In genomic region chr9:129497837-129498450, GRCh38 we compare ENCODE assay signal across 9 cellular contexts.
DNase-seq lines count a peak whose midpoint lies in the region; ATAC-seq and TF ChIP-seq lines count a peak whose summit lies in the region.
"Had no signal": no experiment of that assay in that cellular context is flagged by ENCODE, and none has a peak within 500 bp of the region (broad histone marks: within the 10 kb centered on the region; RNA-seq: fewer than 3 reads in every experiment).

No MANE protein-coding gene starts in this region.

- no peaks in the 10 kb centered on the region for H3K9me3 Mint-ChIP-seq in T-helper 2 cell treated with Interferon-gamma antibody and Interleukin-4, amounts not matched to agents 5 μg/mL and 100 μg/mL, for 36 hours
- H3K9me3 Mint-ChIP-seq: activated naive CD8-positive, alpha-beta T cell treated with anti-CD3 and anti-CD28 coated beads, Interleukin-2, amount 10 ng/mL, durations not matched to agents 7 days and 5 days had no signal

- no peak overlapping the region for H3K4me3 Mint-ChIP-seq in T-helper 2 cell treated with Interferon-gamma antibody and Interleukin-4, amounts not matched to agents 5 μg/mL and 100 μg/mL, for 36 hours
- H3K4me3 Mint-ChIP-seq: activated naive CD8-positive, alpha-beta T cell treated with anti-CD3 and anti-CD28 coated beads, Interleukin-2, amount 10 ng/mL, durations not matched to agents 7 days and 5 days had no signal

- no peak for TF ChIP-seq CTCF in breast epithelium (IDR thresholded peaks at IDR 0.05)
- TF ChIP-seq CTCF in lower lobe of right lung (IDR thresholded peaks at IDR 0.05), result no peak

- intact Hi-C loops in breast epithelium (cut with DNase I; ENCODE audit: low total_unique reads), result loop anchor here (5.0 kb wide), 1 partner anchor 104 kb away; no protein-coding TSS in a partner anchor
- intact Hi-C loops in lower lobe of right lung (cut with DNase I), result no loop called here

- H3K36me3 Mint-ChIP-seq in T-helper 2 cell treated with Interferon-gamma antibody and Interleukin-4, amounts not matched to agents 5 μg/mL and 100 μg/mL, for 36 hours (ENCODE audit: low read depth), result peaks cover 7% of the 10 kb centered on the region

- H3K36me3 ChIP-seq in breast epithelium (no peaks in the 10 kb centered on the region), lower lobe of right lung (peaks cover 20% of the 10 kb centered on the region)

- H3K27ac Mint-ChIP-seq in T-helper 2 cell treated with Interferon-gamma antibody and Interleukin-4, amounts not matched to agents 5 μg/mL and 100 μg/mL, for 36 hours, result peak overlapping the region; percentile 46

- H3K4me1 ChIP-seq in breast epithelium (peaks cover 18 to 22% of the 10 kb centered on the region in 2 donors), lower lobe of right lung (peaks cover 59% of the 10 kb centered on the region)

- no peak for DNase-seq in T-helper 2 cell treated with Interferon-gamma antibody and Interleukin-4, amounts not matched to agents 5 μg/mL and 100 μg/mL, for 36 hours (ENCODE audit: low spot score)
- DNase-seq in T-helper 2 cell (no peak), breast epithelium (ENCODE audit: low spot score in 2 of 2) (no peak), lower lobe of right lung (no peak), AG20443 (ENCODE audit: low spot score) (no peak), NCI-H82 treated with DMSO at 0.1 percent for 48 hours (lab: John Stamatoyannopoulos, UW; ENCODE audit: unreplicated experiment) (no peak)
- DNase-seq: activated naive CD8-positive, alpha-beta T cell treated with anti-CD3 and anti-CD28 coated beads, Interleukin-2, amount 10 ng/mL, durations not matched to agents 7 days and 5 days had no signal

- H3K27me3 ChIP-seq in breast epithelium, result no peaks in the 10 kb centered on the region
- H3K27me3 ChIP-seq in lower lobe of right lung (ENCODE audit: low read depth), result no peaks in the 10 kb centered on the region

- ATAC-seq in lower lobe of right lung (no peak), GM18519 (IDR thresholded peaks at IDR 0.05; ENCODE audit: low FRiP score, unreplicated experiment) (no peak)

- peaks cover 18% of the 10 kb centered on the region for H3K4me1 Mint-ChIP-seq in T-helper 2 cell treated with Interferon-gamma antibody and Interleukin-4, amounts not matched to agents 5 μg/mL and 100 μg/mL, for 36 hours (ENCODE audit: low read depth)

- H3K9me3 ChIP-seq in breast epithelium (no peaks in the 10 kb centered on the region), lower lobe of right lung (no peaks in the 10 kb centered on the region)

- TF ChIP-seq POLR2A in breast epithelium (IDR thresholded peaks at IDR 0.05), result no peak

- H3K27ac ChIP-seq in breast epithelium, result peak overlapping the region; percentile 100
- H3K27ac ChIP-seq in lower lobe of right lung, result peak overlapping the region; percentile 97
- H3K27ac ChIP-seq in temporal lobe (ENCODE audit: low read depth, low read length), result peak overlapping the region; percentile 99

- no peaks in the 10 kb centered on the region for H3K27me3 Mint-ChIP-seq in T-helper 2 cell treated with Interferon-gamma antibody and Interleukin-4, amounts not matched to agents 5 μg/mL and 100 μg/mL, for 36 hours (ENCODE audit: low read depth)
- H3K27me3 Mint-ChIP-seq: activated naive CD8-positive, alpha-beta T cell treated with anti-CD3 and anti-CD28 coated beads, Interleukin-2, amount 10 ng/mL, durations not matched to agents 7 days and 5 days had no signal

- H3K4me3 ChIP-seq in breast epithelium, result peak overlapping the region; percentile 59 to 77 (median 67)
- peak overlapping the region; percentile 84 for H3K4me3 ChIP-seq in lower lobe of right lung
